Comparison of ENCODE assay signal across 8 cellular contexts in the genomic region with DNA sequence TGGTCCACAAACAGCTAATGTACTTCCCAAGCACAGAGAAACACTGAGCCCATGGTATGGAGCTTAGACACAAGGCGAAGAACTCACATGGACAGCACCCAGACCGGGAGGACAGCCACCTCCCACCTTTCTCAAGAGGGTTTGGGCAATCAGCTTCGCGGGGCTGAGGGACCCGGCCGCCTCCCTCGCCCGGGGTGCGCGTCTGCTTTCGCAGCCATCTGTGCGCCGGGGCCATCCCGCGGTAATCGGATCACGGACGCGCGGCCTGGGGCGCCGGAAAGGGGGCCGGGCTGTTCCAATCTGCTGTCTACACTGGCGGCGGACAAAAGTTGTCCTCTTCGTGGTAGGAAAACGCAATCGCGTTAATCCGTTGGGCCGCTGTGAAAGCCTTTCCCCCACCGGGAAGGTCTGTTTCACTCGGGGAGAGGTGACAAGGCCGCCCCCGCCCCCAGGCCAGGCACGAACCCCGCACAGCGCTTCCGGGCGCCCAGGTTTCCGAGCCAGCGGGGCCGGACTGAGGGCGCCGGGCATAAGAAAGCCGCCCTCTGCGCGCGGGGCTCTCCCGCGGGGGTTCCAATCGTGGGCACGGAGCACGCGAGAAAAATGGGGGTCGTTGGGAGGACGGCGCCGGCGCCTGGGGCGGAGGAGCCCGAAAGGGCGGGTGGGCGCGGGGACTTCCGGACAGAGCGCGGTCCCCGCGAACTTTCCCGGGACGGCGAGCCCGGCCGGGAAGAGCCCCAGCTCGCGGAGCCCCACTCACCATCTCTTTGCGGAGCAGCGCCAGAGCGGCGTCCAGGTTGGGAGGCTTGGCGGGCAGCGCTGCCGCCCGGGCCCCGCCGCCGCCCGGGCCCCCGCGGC. TPM values are rescaled to one million over a fixed set of nuclear protein-coding genes. Genes with fewer than 3 reads are reported as not detected.
DNase-seq lines count a peak whose midpoint lies in the region; ATAC-seq lines count a peak whose summit lies in the region.

No MANE protein-coding gene starts in this region.

- H3K4ac ChIP-seq in mesendoderm (ENCODE audit: low read depth, low read length), result peak overlapping the region; percentile 73

- no peaks in the 10 kb centered on the region for H3K36me3 ChIP-seq in MG63
- H3K36me3 ChIP-seq in ectodermal cell (ENCODE audit: control insufficient read depth, insufficient read depth, low read length), result no peaks in the 10 kb centered on the region
- no peaks in the 10 kb centered on the region for H3K36me3 ChIP-seq in mesendoderm (ENCODE audit: control insufficient read depth, insufficient read depth, low read length)

- no peak overlapping the region for H3K23ac ChIP-seq in mesendoderm (ENCODE audit: low read length)

- H3K9ac ChIP-seq in mesendoderm (ENCODE audit: low read length), result peak overlapping the region; percentile 54

- 1% methylated on average over 91 of the region's 91 CpGs for WGBS in ectodermal cell, 2 experiments
- WGBS in mesendoderm (ENCODE audit: extremely low coverage, insufficient coverage, low lambda C conversion rate), result no CpG with 5 or more reads among the region's 91 CpGs

- H3K27ac ChIP-seq in ectodermal cell (ENCODE audit: insufficient read depth, low read depth, low read length, poor library complexity, severe bottlenecking) (no peak overlapping the region), mesendoderm (ENCODE audit: low read depth, low read length) (peak overlapping the region; percentile 2)

- H3K56ac ChIP-seq in mesendoderm (ENCODE audit: low read length), result peak overlapping the region; percentile 76

- peaks cover 23% of the 10 kb centered on the region for H3K27me3 Mint-ChIP-seq in activated CD4-positive, alpha-beta T cell treated with anti-CD3 and anti-CD28 coated beads, Interleukin-2, amount 10 ng/mL, durations not matched to agents 24 days and 14 days

- peak overlapping the region; percentile 82 for H3K4me3 Mint-ChIP-seq in activated CD4-positive, alpha-beta T cell treated with anti-CD3 and anti-CD28 coated beads, Interleukin-2, amount 10 ng/mL, durations not matched to agents 24 days and 14 days

- H3K79me2 ChIP-seq in mesendoderm (ENCODE audit: control insufficient read depth, insufficient read depth, low read length), result peaks cover 6% of the 10 kb centered on the region

- H3K79me1 ChIP-seq in mesendoderm (ENCODE audit: low read length), result peaks cover 4% of the 10 kb centered on the region

- H3K18ac ChIP-seq in mesendoderm (ENCODE audit: low read length), result peak overlapping the region; percentile 97

- H3K4me3 ChIP-seq in MG63 (peak overlapping the region; percentile 61), ectodermal cell (ENCODE audit: insufficient read depth, low read depth, low read length) (peak overlapping the region; percentile 67), mesendoderm (ENCODE audit: low read length) (peak overlapping the region; percentile 51)

- H3K36me3 Mint-ChIP-seq in activated CD4-positive, alpha-beta T cell treated with anti-CD3 and anti-CD28 coated beads, Interleukin-2, amount 10 ng/mL, durations not matched to agents 24 days and 14 days (ENCODE audit: low read depth), result peaks cover 6% of the 10 kb centered on the region

- H3K4me2 ChIP-seq in mesendoderm (ENCODE audit: low read length), result peak overlapping the region; percentile 14

- peak overlapping the region; percentile 16 for H2BK120ac ChIP-seq in mesendoderm (ENCODE audit: low read depth, low read length)

- H3K9me3 ChIP-seq in MG63 (no peaks in the 10 kb centered on the region), ectodermal cell (ENCODE audit: control insufficient read depth, low read length) (no peaks in the 10 kb centered on the region)

- H3K27me3 ChIP-seq in MG63 (peaks cover 14% of the 10 kb centered on the region), ectodermal cell (ENCODE audit: control insufficient read depth, insufficient read depth, low read length, poor library complexity, severe bottlenecking) (peaks cover 83% of the 10 kb centered on the region), mesendoderm (ENCODE audit: insufficient read depth, low read length, poor library complexity) (no peaks in the 10 kb centered on the region)

- no peak overlapping the region for H2AK5ac ChIP-seq in mesendoderm (ENCODE audit: low read length)

- H3K27ac Mint-ChIP-seq in activated CD4-positive, alpha-beta T cell treated with anti-CD3 and anti-CD28 coated beads, Interleukin-2, amount 10 ng/mL, durations not matched to agents 24 days and 14 days, result no peak overlapping the region

- no peak overlapping the region for H2BK5ac ChIP-seq in mesendoderm (ENCODE audit: low read length)

- no peak overlapping the region for H2BK15ac ChIP-seq in mesendoderm (replicated peaks; ENCODE audit: low read depth)

- no peak overlapping the region for H4K8ac ChIP-seq in mesendoderm (ENCODE audit: low read depth, low read length)

- H3K4me1 ChIP-seq in ectodermal cell (ENCODE audit: control insufficient read depth, insufficient read depth, low read length) (peaks cover 5% of the 10 kb centered on the region), mesendoderm (ENCODE audit: control insufficient read depth, low read depth, low read length) (peaks cover 10% of the 10 kb centered on the region)

- no peaks in the 10 kb centered on the region for H3K9me3 Mint-ChIP-seq in activated CD4-positive, alpha-beta T cell treated with anti-CD3 and anti-CD28 coated beads, Interleukin-2, amount 10 ng/mL, durations not matched to agents 24 days and 14 days

- peaks cover 26% of the 10 kb centered on the region for H3K4me1 Mint-ChIP-seq in activated CD4-positive, alpha-beta T cell treated with anti-CD3 and anti-CD28 coated beads, Interleukin-2, amount 10 ng/mL, durations not matched to agents 24 days and 14 days

- DNase-seq in Daoy (ENCODE audit: low read depth) (peak; percentile 46), MG63 (peak; percentile 50), mesendoderm (peak; percentile 68), DMS79 treated with DMSO at 0.1 percent for 48 hours (lab: John Stamatoyannopoulos, UW) (no peak)
- peak; percentile 84 for DNase-seq in activated CD4-positive, alpha-beta T cell treated with anti-CD3 and anti-CD28 coated beads, Interleukin-2, amount 10 ng/mL, durations not matched to agents 24 days and 14 days
- peak; percentile 26 for DNase-seq in stimulated activated naive CD4-positive, alpha-beta T cell treated with Interleukin-2 at 50 U/mL for 16 hours (lab: John Stamatoyannopoulos, UW)

- ATAC-seq in GM21737 (IDR thresholded peaks at IDR 0.05; ENCODE audit: unreplicated experiment), result peak; percentile 37

- intact Hi-C loops in activated CD4-positive, alpha-beta T cell treated with anti-CD3 and anti-CD28 coated beads, Interleukin-2, amount 10 ng/mL, durations not matched to agents 24 days and 14 days (cut with micrococcal nuclease), result loop anchor here (1.0 to 10.0 kb wide), 4 partner anchors 61 to 395 kb away; partner anchors contain the start of genes C1orf198, COG2 and TTC13

- no peak overlapping the region for H4K5ac ChIP-seq in mesendoderm (ENCODE audit: low read length)

RNA-seq across cellular contexts. Expression of gene FAM89A, which starts 0.7 kb away (rescaled TPM):
- total RNA-seq in Daoy (2014; rRNA removed; shearing (Covaris generic)), result 6.9 and 10.6 TPM in 2 replicates
- 10.9 and 12.4 TPM in 2 replicates for total RNA-seq in MG63 (2014; rRNA removed; shearing (Covaris generic); ENCODE audit: low replicate concordance)
- total RNA-seq in activated CD4-positive, alpha-beta T cell treated with anti-CD3 and anti-CD28 coated beads, Interleukin-2, amount 10 ng/mL, durations not matched to agents 24 days and 14 days, result 20.2 and 20.3 TPM in 2 replicates
- 2.7 TPM for polyA plus RNA-seq in ectodermal cell (2013, experiment 1 of 4)
- 3.6 TPM for polyA plus RNA-seq in ectodermal cell (2013, experiment 2 of 4)
- polyA plus RNA-seq in ectodermal cell (2013, experiment 3 of 4), result 5.2 TPM
- polyA plus RNA-seq in ectodermal cell (2013, experiment 4 of 4), result 5.8 TPM
- polyA plus RNA-seq in mesendoderm (2013, experiment 1 of 2), result 7.8 TPM
- 7.2 TPM for polyA plus RNA-seq in mesendoderm (2013, experiment 2 of 2)
